Comparison of ENCODE assay signal across 8 cellular contexts in the genomic region with DNA sequence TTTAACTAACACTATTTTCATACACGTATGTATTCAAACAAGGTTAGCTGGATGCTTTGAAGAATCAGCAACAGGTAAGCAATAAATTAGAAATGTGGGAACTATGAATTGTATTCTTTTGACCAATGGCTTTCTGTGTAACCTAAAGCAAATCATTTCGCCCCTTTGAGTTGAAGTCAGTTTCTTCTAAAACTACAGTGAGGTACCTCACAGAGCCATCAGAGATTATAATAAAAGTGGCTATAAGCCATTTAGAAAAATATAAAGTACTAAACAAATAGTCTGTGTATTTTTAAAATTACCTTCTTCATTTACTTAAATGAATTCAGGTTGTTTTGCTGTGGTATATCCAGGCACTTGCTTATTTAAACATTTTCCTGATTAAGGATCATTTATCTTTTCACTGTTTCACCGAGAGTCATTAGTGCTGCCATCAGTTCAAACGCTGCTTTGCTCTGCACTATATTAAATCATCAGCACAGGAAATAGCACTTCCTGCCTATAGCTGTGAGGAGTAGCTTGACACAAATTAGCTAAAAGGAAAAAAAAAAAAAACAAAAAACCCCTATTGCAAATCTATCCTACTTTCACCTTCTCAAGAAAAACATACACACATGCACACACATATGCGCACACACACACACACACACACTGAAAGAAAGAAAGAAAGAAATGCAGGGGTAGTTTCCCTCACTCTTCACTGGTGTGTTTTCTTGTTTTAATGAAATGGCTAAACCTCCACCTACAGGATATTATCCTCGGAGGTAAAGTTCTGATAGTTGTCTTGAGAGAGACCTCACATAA. TPM values are rescaled to one million over a fixed set of nuclear protein-coding genes. Genes with fewer than 3 reads are reported as not detected.
DNase-seq lines count a peak whose midpoint lies in the region; ATAC-seq and TF ChIP-seq lines count a peak whose summit lies in the region.

No MANE protein-coding gene starts in this region.

- peak; percentile 56 for DNase-seq in DMS153 (lab: John Stamatoyannopoulos, UW)
- peak; percentile 27 for DNase-seq in activated gamma-delta T cell treated with anti-CD3 and anti-CD28 coated beads, Interleukin-2, amount 50 U/mL, for 16 hours (ENCODE audit: low read depth)
- DNase-seq in NCI-H1694 (lab: John Stamatoyannopoulos, UW), result no peak
- no peak for DNase-seq in T1000 (lab: John Stamatoyannopoulos, UW)
- DNase-seq in HK-2 (ENCODE audit: unreplicated experiment), result no peak
- DNase-seq in HFFc6, result no peak

- no peaks in the 10 kb centered on the region for H3K9me3 Mint-ChIP-seq in HFFc6

- peaks cover 47% of the 10 kb centered on the region for H3K4me1 Mint-ChIP-seq in HFFc6 (ENCODE audit: low read depth)

- H3K27ac Mint-ChIP-seq in HFFc6, result no peak overlapping the region; the same call in 1 of the 2 replicates

- H3K27me3 Mint-ChIP-seq in HFFc6 (ENCODE audit: insufficient read depth), result no peaks in the 10 kb centered on the region; the same call in none of the 2 replicates

- no peak overlapping the region for H3K4me3 Mint-ChIP-seq in HFFc6

- ATAC-seq in GM19395 (IDR thresholded peaks at IDR 0.05; ENCODE audit: unreplicated experiment) (peak; percentile 92), HG03378 (IDR thresholded peaks at IDR 0.05; ENCODE audit: unreplicated experiment) (peak; percentile 91)

- no peaks in the 10 kb centered on the region for H3K36me3 Mint-ChIP-seq in HFFc6 (ENCODE audit: low read depth)

- TF ChIP-seq CTCF in HFFc6 (IDR thresholded peaks at IDR 0.05), result no peak

RNA-seq across cellular contexts. Expression of a gene that starts 39.8 kb away (rescaled TPM):
- not detected for total RNA-seq in HFFc6 (2021; fragmentation: NEBNext Ultra II Directional; extraction: Animal tissue kit (Norgen Biotek cat#: 25700))

Comparison
In these comparisons a context has a peak if more than half of its experiments do, and no peak if none do; other contexts are left out.
1. DNase-seq: peak in DMS153 (single experiment) and activated gamma-delta T cell treated with anti-CD3 and anti-CD28 coated beads, Interleukin-2, amount 50 U/mL, for 16 hours (single experiment); none in NCI-H1694 (single experiment), T1000 (single experiment), HK-2 (single experiment) and HFFc6 (single experiment).